24 cellular contexts compared by ENCODE assay signal in the genomic region with DNA sequence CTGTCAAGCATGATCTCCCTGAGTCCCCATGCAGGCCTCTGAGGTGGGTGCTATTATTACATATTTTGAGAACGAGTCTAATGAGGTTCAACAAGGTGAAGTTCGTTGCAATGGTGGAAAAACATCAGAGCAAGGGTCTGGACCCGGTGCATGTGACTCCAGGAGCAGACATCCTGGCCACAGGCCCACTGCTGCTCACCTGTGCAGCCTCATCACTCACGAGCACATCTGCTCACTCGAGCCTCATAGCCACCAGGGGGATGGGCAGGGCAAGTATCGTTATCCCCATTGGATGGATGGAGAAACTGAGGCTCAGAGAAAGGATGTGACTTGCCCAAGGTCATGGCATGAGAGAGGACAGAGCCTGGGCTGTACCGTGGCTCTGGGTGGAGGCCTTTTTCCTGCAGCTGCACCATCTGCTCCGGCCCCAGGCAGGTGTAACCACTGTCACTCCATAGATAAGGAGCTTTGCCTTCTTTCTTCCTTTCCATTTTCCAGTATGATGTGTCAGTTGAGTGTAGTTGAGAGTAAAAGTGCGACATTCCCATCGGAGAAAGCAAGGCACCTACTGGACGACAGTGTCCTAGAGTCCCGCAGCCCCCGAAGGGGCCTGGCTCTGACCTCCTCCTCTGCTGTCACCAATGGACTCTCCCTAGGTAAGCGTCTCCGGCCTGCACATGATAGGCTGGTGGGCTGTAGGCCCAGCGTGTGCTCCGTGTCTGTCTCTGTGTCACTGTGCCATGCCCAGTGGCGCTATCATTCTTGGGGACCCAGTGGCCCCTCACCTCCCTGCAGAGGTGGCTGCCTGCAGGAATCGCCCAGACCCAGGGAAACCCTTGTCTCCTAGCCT.
"Had no signal": no experiment of that assay in that cellular context is flagged by ENCODE, and none has a peak within 500 bp of the region (broad histone marks: within the 10 kb centered on the region; RNA-seq: fewer than 3 reads in every experiment).

No MANE protein-coding gene starts in this region.

- H3K4me3 Mint-ChIP-seq: activated CD8-positive, alpha-beta T cell treated with anti-CD3 and anti-CD28 coated beads, Interleukin-2, amount 10 ng/mL, durations not matched to agents 7 days and 5 days; activated naive CD8-positive, alpha-beta T cell; activated T-helper 1 cell treated with anti-CD3 and anti-CD28 coated beads, Interleukin-12 subunit alpha, Interleukin-12 subunit beta, Interleukin-2, Interleukin-4 antibody, amounts not matched to agents 30 ng/mL and 10 ng/mL and 1 ng/mL, durations not matched to agents 14 hours and 24 hours and 36 hours; natural killer cell; stimulated activated memory B cell treated with anti-CD40 and anti-IgM and Interleukin-4, amounts not matched to agents 10 μg/mL and 1 μg/mL and 100 μg/mL, for 72 hours had no signal

- DNase-seq: activated CD4-positive, alpha-beta T cell treated with anti-CD3 and anti-CD28 coated beads for 1 hour; activated CD4-positive, alpha-beta T cell treated with anti-CD3 and anti-CD28 coated beads, Interleukin-2, amount 50 U/mL, for 1 hour; activated CD8-positive, alpha-beta T cell treated with anti-CD3 and anti-CD28 coated beads, Interleukin-2, amount 10 ng/mL, durations not matched to agents 7 days and 5 days; activated gamma-delta T cell treated with Interleukin-2 at 50 U/mL for 16 hours; adrenal gland; central memory CD4-positive, alpha-beta T cell; effector memory CD4-positive, alpha-beta T cell; hypothalamus; natural killer cell; ovary; stimulated activated CD4-positive, alpha-beta T cell treated with anti-CD3 and anti-CD28 coated beads, Interleukin-2, amount 100 ng/mL, for 24 hours; stomach had no signal

- H3K4me3 ChIP-seq: adrenal gland, lung, ovary, prostate gland, right atrium auricular region, stomach, suprapubic skin, tibial nerve had no signal

- H3K27ac Mint-ChIP-seq: activated CD8-positive, alpha-beta T cell treated with anti-CD3 and anti-CD28 coated beads, Interleukin-2, amount 10 ng/mL, durations not matched to agents 7 days and 5 days; activated naive CD8-positive, alpha-beta T cell; activated T-helper 1 cell treated with anti-CD3 and anti-CD28 coated beads, Interleukin-12 subunit alpha, Interleukin-12 subunit beta, Interleukin-2, Interleukin-4 antibody, amounts not matched to agents 30 ng/mL and 10 ng/mL and 1 ng/mL, durations not matched to agents 14 hours and 24 hours and 36 hours; natural killer cell; stimulated activated memory B cell treated with anti-CD40 and anti-IgM and Interleukin-4, amounts not matched to agents 10 μg/mL and 1 μg/mL and 100 μg/mL, for 72 hours had no signal

- H3K9me3 ChIP-seq: adrenal gland, ovary, prostate gland, right atrium auricular region, stomach, suprapubic skin, tibial nerve had no signal

- H3K9me3 Mint-ChIP-seq: activated T-helper 1 cell treated with anti-CD3 and anti-CD28 coated beads, Interleukin-12 subunit alpha, Interleukin-12 subunit beta, Interleukin-2, Interleukin-4 antibody, amounts not matched to agents 30 ng/mL and 10 ng/mL and 1 ng/mL, durations not matched to agents 14 hours and 24 hours and 36 hours; natural killer cell; stimulated activated memory B cell treated with anti-CD40 and anti-IgM and Interleukin-4, amounts not matched to agents 10 μg/mL and 1 μg/mL and 100 μg/mL, for 72 hours had no signal

- H3K4me1 ChIP-seq: prostate gland had no signal

- H3K27me3 Mint-ChIP-seq: activated naive CD8-positive, alpha-beta T cell; stimulated activated memory B cell treated with anti-CD40 and anti-IgM and Interleukin-4, amounts not matched to agents 10 μg/mL and 1 μg/mL and 100 μg/mL, for 72 hours had no signal

- H3K36me3 Mint-ChIP-seq: natural killer cell had no signal

- ATAC-seq: activated CD8-positive, alpha-beta T cell treated with anti-CD3 and anti-CD28 coated beads, Interleukin-2, amount 10 ng/mL, durations not matched to agents 7 days and 5 days; natural killer cell; stimulated activated memory B cell treated with anti-CD40 and anti-IgM and Interleukin-4, amounts not matched to agents 10 μg/mL and 1 μg/mL and 100 μg/mL, for 72 hours had no signal

- FAIRE-seq: astrocyte, colon, endothelial cell of umbilical vein, frontal cortex had no signal

- H3K27me3 ChIP-seq: adrenal gland, ovary, right atrium auricular region, stomach, suprapubic skin, tibial nerve had no signal

- H3K36me3 ChIP-seq: adrenal gland, ovary, prostate gland, right atrium auricular region, suprapubic skin had no signal

- H3K27ac ChIP-seq: prostate gland, suprapubic skin had no signal
